Comparison of ENCODE assay signal across 17 cellular contexts in genomic region chr1:243718893-243719292, GRCh38.
A peak's percentile ranks its signal among the peaks of the same experiment; 100 is the strongest.
DNase-seq lines count a peak whose midpoint lies in the region; ATAC-seq and TF ChIP-seq lines count a peak whose summit lies in the region.
"Had no signal": no experiment of that assay in that cellular context is flagged by ENCODE, and none has a peak within 500 bp of the region (broad histone marks: within the 10 kb centered on the region; RNA-seq: fewer than 3 reads in every experiment).

No MANE protein-coding gene starts in this region.

- H3K4me1 Mint-ChIP-seq in activated CD8-positive, alpha-beta T cell treated with anti-CD3 and anti-CD28 coated beads, Interleukin-2, amount 10 ng/mL, durations not matched to agents 7 days and 5 days (ENCODE audit: low read depth), result no peaks in the 10 kb centered on the region

- H3K27me3 ChIP-seq in RWPE2 (ENCODE audit: insufficient read depth, poor library complexity, severe bottlenecking), result no peaks in the 10 kb centered on the region
- H3K27me3 ChIP-seq in suprapubic skin, result no peaks in the 10 kb centered on the region
- H3K27me3 ChIP-seq: body of pancreas, esophagus muscularis mucosa had no signal

- WGBS in suprapubic skin, result 61% methylated on average over 1 of the region's 1 CpG

- TF ChIP-seq POLR2A in suprapubic skin (IDR thresholded peaks at IDR 0.05), result no peak

- no peaks in the 10 kb centered on the region for H3K9me3 Mint-ChIP-seq in activated CD8-positive, alpha-beta T cell treated with anti-CD3 and anti-CD28 coated beads, Interleukin-2, amount 10 ng/mL, durations not matched to agents 7 days and 5 days (ENCODE audit: insufficient read depth)
- H3K9me3 Mint-ChIP-seq: activated B cell treated with CpG ODN at 0.5 μM for 24 hours; activated T-cell treated with anti-CD3 and anti-CD28 coated beads, Interleukin-2, amount 50 U/mL, for 72 hours; stimulated activated naive CD8-positive, alpha-beta T cell treated with anti-CD3 and anti-CD28 coated beads, Interleukin-15, amount 100 ng/mL, for 72 hours had no signal

- H3K36me3 Mint-ChIP-seq in activated CD8-positive, alpha-beta T cell treated with anti-CD3 and anti-CD28 coated beads, Interleukin-2, amount 10 ng/mL, durations not matched to agents 7 days and 5 days (ENCODE audit: low read depth), result no peaks in the 10 kb centered on the region

- H3K36me3 ChIP-seq in RWPE2 (ENCODE audit: low read depth), result no peaks in the 10 kb centered on the region
- no peaks in the 10 kb centered on the region for H3K36me3 ChIP-seq in suprapubic skin
- H3K36me3 ChIP-seq: esophagus muscularis mucosa had no signal

- peak; percentile 92 for DNase-seq in ELR (ENCODE audit: low read depth)
- no peak for DNase-seq in RWPE2 (ENCODE audit: low spot score)
- peak; percentile 33 for DNase-seq in fibroblast of gingiva (ENCODE audit: low read depth)
- DNase-seq in pulmonary artery endothelial cell (ENCODE audit: low read depth, low spot score), result peak; percentile 49
- no peak for DNase-seq in NCI-H1694 (lab: John Stamatoyannopoulos, UW)
- DNase-seq in suprapubic skin (ENCODE audit: low spot score in 2 of 2), result no peak
- no peak for DNase-seq in activated CD8-positive, alpha-beta T cell treated with anti-CD3 and anti-CD28 coated beads, Interleukin-2, amount 10 ng/mL, durations not matched to agents 7 days and 5 days
- no peak for DNase-seq in stimulated activated CD4-positive, alpha-beta T cell treated with anti-CD3 and anti-CD28 coated beads, Interleukin-1b, Interleukin-23, amount 100 ng/mL, for 48 hours
- DNase-seq: activated B cell treated with CpG ODN at 0.5 μM for 24 hours; activated T-cell treated with anti-CD3 and anti-CD28 coated beads, Interleukin-2, amount 50 U/mL, for 72 hours; body of pancreas; left colon; NCI-H2227 treated with DMSO at 0.1 percent for 48 hours; SIG-M5; stimulated activated CD4-positive, alpha-beta T cell treated with anti-CD3 and anti-CD28 coated beads, Interleukin-4, amount 100 ng/mL, for 24 hours; stimulated activated naive CD8-positive, alpha-beta T cell treated with anti-CD3 and anti-CD28 coated beads, Interleukin-15, amount 100 ng/mL, for 72 hours had no signal

- no peak for TF ChIP-seq EP300 in suprapubic skin (IDR thresholded peaks at IDR 0.05)

- H3K27ac Mint-ChIP-seq in activated CD8-positive, alpha-beta T cell treated with anti-CD3 and anti-CD28 coated beads, Interleukin-2, amount 10 ng/mL, durations not matched to agents 7 days and 5 days, result no peak overlapping the region
- H3K27ac Mint-ChIP-seq: activated B cell treated with CpG ODN at 0.5 μM for 24 hours; activated T-cell treated with anti-CD3 and anti-CD28 coated beads, Interleukin-2, amount 50 U/mL, for 72 hours; stimulated activated naive CD8-positive, alpha-beta T cell treated with anti-CD3 and anti-CD28 coated beads, Interleukin-15, amount 100 ng/mL, for 72 hours had no signal

- peaks cover 37% of the 10 kb centered on the region for H3K4me1 ChIP-seq in RWPE2 (ENCODE audit: insufficient read depth, poor library complexity, severe bottlenecking)
- H3K4me1 ChIP-seq in suprapubic skin, result peaks cover 8% of the 10 kb centered on the region
- H3K4me1 ChIP-seq: body of pancreas had no signal

- CTCF ChIA-PET in activated CD8-positive, alpha-beta T cell treated with anti-CD3 and anti-CD28 coated beads, Interleukin-2, amount 10 ng/mL, durations not matched to agents 7 days and 5 days (lab: Charles Lee), result no interaction called here

- H3K4me3 Mint-ChIP-seq in activated CD8-positive, alpha-beta T cell treated with anti-CD3 and anti-CD28 coated beads, Interleukin-2, amount 10 ng/mL, durations not matched to agents 7 days and 5 days, result no peak overlapping the region
- H3K4me3 Mint-ChIP-seq: activated B cell treated with CpG ODN at 0.5 μM for 24 hours; activated T-cell treated with anti-CD3 and anti-CD28 coated beads, Interleukin-2, amount 50 U/mL, for 72 hours; stimulated activated naive CD8-positive, alpha-beta T cell treated with anti-CD3 and anti-CD28 coated beads, Interleukin-15, amount 100 ng/mL, for 72 hours had no signal

- POLR2A ChIA-PET in activated CD8-positive, alpha-beta T cell treated with anti-CD3 and anti-CD28 coated beads, Interleukin-2, amount 10 ng/mL, durations not matched to agents 7 days and 5 days (lab: Charles Lee), result no interaction called here

- H3K4me3 ChIP-seq in RWPE2 (ENCODE audit: severe bottlenecking) (no peak overlapping the region), suprapubic skin (no peak overlapping the region)
- H3K4me3 ChIP-seq: body of pancreas, esophagus muscularis mucosa had no signal

- H3K27me3 Mint-ChIP-seq in activated CD8-positive, alpha-beta T cell treated with anti-CD3 and anti-CD28 coated beads, Interleukin-2, amount 10 ng/mL, durations not matched to agents 7 days and 5 days (ENCODE audit: low read depth), result no peaks in the 10 kb centered on the region
- H3K27me3 Mint-ChIP-seq: activated B cell treated with CpG ODN at 0.5 μM for 24 hours; stimulated activated naive CD8-positive, alpha-beta T cell treated with anti-CD3 and anti-CD28 coated beads, Interleukin-15, amount 100 ng/mL, for 72 hours had no signal

- no peak for TF ChIP-seq CTCF in RWPE2 (IDR thresholded peaks at IDR 0.05; ENCODE audit: poor library complexity, severe bottlenecking)
- no peak for TF ChIP-seq CTCF in suprapubic skin (IDR thresholded peaks at IDR 0.05)

- H3K9me3 ChIP-seq in RWPE2 (ENCODE audit: severe bottlenecking) (no peaks in the 10 kb centered on the region), suprapubic skin (no peaks in the 10 kb centered on the region)
- H3K9me3 ChIP-seq: body of pancreas, esophagus muscularis mucosa had no signal

- H3K27ac ChIP-seq in RWPE2 (ENCODE audit: poor library complexity, severe bottlenecking) (peak overlapping the region; percentile 96), suprapubic skin (no peak overlapping the region)
- H3K27ac ChIP-seq: body of pancreas, esophagus muscularis mucosa had no signal

- peak; percentile 94 for ATAC-seq in RWPE2 (ENCODE audit: low read depth)
- no peak for ATAC-seq in activated CD8-positive, alpha-beta T cell treated with anti-CD3 and anti-CD28 coated beads, Interleukin-2, amount 10 ng/mL, durations not matched to agents 7 days and 5 days
- ATAC-seq: activated T-cell treated with anti-CD3 and anti-CD28 coated beads, Interleukin-2, amount 50 U/mL, for 72 hours; body of pancreas; left colon; stimulated activated naive CD8-positive, alpha-beta T cell treated with anti-CD3 and anti-CD28 coated beads, Interleukin-15, amount 100 ng/mL, for 72 hours had no signal

Comparison
In these comparisons a context has a peak if more than half of its experiments do, and no peak if none do; other contexts are left out.
1. DNase-seq: peak in ELR (single experiment), fibroblast of gingiva (single experiment) and pulmonary artery endothelial cell (single experiment); none in RWPE2 (single experiment), NCI-H1694 (single experiment), suprapubic skin (0 of 2), activated CD8-positive, alpha-beta T cell treated with anti-CD3 and anti-CD28 coated beads, Interleukin-2, amount 10 ng/mL, durations not matched to agents 7 days and 5 days (single experiment) and stimulated activated CD4-positive, alpha-beta T cell treated with anti-CD3 and anti-CD28 coated beads, Interleukin-1b, Interleukin-23, amount 100 ng/mL, for 48 hours (single experiment).